8 cellular contexts compared by ENCODE assay signal in genomic region chr14:90332271-90332584, GRCh38. TPM values are rescaled to one million over a fixed set of nuclear protein-coding genes. Genes with fewer than 3 reads are reported as not detected.
DNase-seq lines count a peak whose midpoint lies in the region; ATAC-seq and TF ChIP-seq lines count a peak whose summit lies in the region.

No MANE protein-coding gene starts in this region.

- H3K4me1 ChIP-seq in Panc1 (ENCODE audit: control insufficient read depth, insufficient read depth, low read length) (no peaks in the 10 kb centered on the region), foreskin keratinocyte (peaks cover 5% of the 10 kb centered on the region), stomach (peaks cover 0 to 36% (median 21%) of the 10 kb centered on the region in 4 donors)

- H3K27ac ChIP-seq in Panc1 (ENCODE audit: low read length) (peak overlapping the region; percentile 85), foreskin keratinocyte (peak overlapping the region; percentile 52), stomach (peak overlapping the region; percentile 83 to 91 (median 88))

- TF ChIP-seq CTCF in Panc1 (IDR thresholded peaks at IDR 0.05) (no peak), foreskin keratinocyte (conservative IDR thresholded peaks at IDR 0.05) (no peak), stomach (IDR thresholded peaks at IDR 0.05) (no peak)

- POLR2A ChIA-PET in Panc1 (lab: Charles Lee), result no interaction called here

- peaks cover 28% of the 10 kb centered on the region for H3K27me3 Mint-ChIP-seq in T-helper 1 cell treated with Interleukin-12 subunit alpha and Interleukin-12 subunit beta and Interleukin-4 antibody, amounts not matched to agents 30 μg/mL and 1 μg/mL, for 36 hours (ENCODE audit: low read depth)

- peaks cover 2% of the 10 kb centered on the region for H3K27me3 ChIP-seq in Panc1 (ENCODE audit: control insufficient read depth, insufficient read depth, low read length)
- no peaks in the 10 kb centered on the region for H3K27me3 ChIP-seq in foreskin keratinocyte
- H3K27me3 ChIP-seq in stomach, result peaks cover 0 to 22% (median 0%) of the 10 kb centered on the region in 3 donors

- H3K4me3 Mint-ChIP-seq in T-helper 1 cell treated with Interleukin-12 subunit alpha and Interleukin-12 subunit beta and Interleukin-4 antibody, amounts not matched to agents 30 μg/mL and 1 μg/mL, for 36 hours, result peak overlapping the region; percentile 94

- in situ Hi-C loops in Panc1 (cut with HindIII; ENCODE audit: low pct_unique_long_range_greater_than_20kb, low sequenced_read_pairs), result no loop called here

- no peak for TF ChIP-seq EP300 in stomach (IDR thresholded peaks at IDR 0.05)

- intact Hi-C loops in Panc1 (cut with micrococcal nuclease; ENCODE audit: unreplicated experiment), result loop anchor here (5.0 kb wide), 1 partner anchor 50 kb away; no protein-coding TSS in a partner anchor
- intact Hi-C loops in stomach (cut with DNase I; ENCODE audit: low total_unique reads), result no loop called here

- H3K27ac Mint-ChIP-seq in T-helper 1 cell treated with Interleukin-12 subunit alpha and Interleukin-12 subunit beta and Interleukin-4 antibody, amounts not matched to agents 30 μg/mL and 1 μg/mL, for 36 hours, result peak overlapping the region; percentile 88

- H3K9me3 ChIP-seq in Panc1 (ENCODE audit: control insufficient read depth, insufficient read depth, low read depth, low read length) (no peaks in the 10 kb centered on the region), stomach (no peaks in the 10 kb centered on the region)

- CTCF ChIA-PET in Panc1 (lab: Charles Lee), result no interaction called here

- H3K36me3 ChIP-seq in Panc1 (ENCODE audit: control insufficient read depth, insufficient read depth, low read length) (peaks cover 4% of the 10 kb centered on the region; the same call in 1 of the 2 replicates), stomach (no peaks in the 10 kb centered on the region)

- no TSS peak for BruUV-seq in Panc1 (replicated peaks; lab: Mats Ljungman, UMichigan)

- ATAC-seq in Panc1 (no peak), foreskin keratinocyte (no peak), HG03108 (IDR thresholded peaks at IDR 0.05; ENCODE audit: unreplicated experiment) (no peak)

- no peaks in the 10 kb centered on the region for H3K9me3 Mint-ChIP-seq in T-helper 1 cell treated with Interleukin-12 subunit alpha and Interleukin-12 subunit beta and Interleukin-4 antibody, amounts not matched to agents 30 μg/mL and 1 μg/mL, for 36 hours

- peaks cover 2% of the 10 kb centered on the region for H3K36me3 Mint-ChIP-seq in T-helper 1 cell treated with Interleukin-12 subunit alpha and Interleukin-12 subunit beta and Interleukin-4 antibody, amounts not matched to agents 30 μg/mL and 1 μg/mL, for 36 hours (ENCODE audit: low read depth)

- WGBS in stomach, 5 donors, result 34 to 42% (median 37%) methylated on average over 6 of the region's 6 CpGs

- H3K4me3 ChIP-seq in Panc1 (ENCODE audit: low read depth in 2 of 2, low read length in 2 of 2) (peak overlapping the region; percentile 64 to 76), stomach (peak overlapping the region; percentile 63 to 73 (median 68))

- H3K4me1 Mint-ChIP-seq in T-helper 1 cell treated with Interleukin-12 subunit alpha and Interleukin-12 subunit beta and Interleukin-4 antibody, amounts not matched to agents 30 μg/mL and 1 μg/mL, for 36 hours (ENCODE audit: low read depth), result peaks cover 20% of the 10 kb centered on the region

- no peak for TF ChIP-seq POLR2A in stomach (IDR thresholded peaks at IDR 0.05)

- DNase-seq in T-helper 1 cell (no peak), Panc1 (ENCODE audit: low read depth, low spot score) (no peak), foreskin keratinocyte (no peak), stomach (no peak), MV-4-11 (lab: John Stamatoyannopoulos, UW) (no peak), NCI-H510A (lab: John Stamatoyannopoulos, UW) (no peak)

RNA-seq across cellular contexts. Expression of gene NRDE2, which starts 0.5 kb away (rescaled TPM):
- total RNA-seq in Panc1 (2021; ENCODE audit: unreplicated experiment) (16.5 TPM), foreskin keratinocyte (8.8 and 10.3 TPM in 2 replicates), stomach (10 to 100 TPM in 4 of 5 donors, 1 to 10 TPM in 1; 8.9 to 34.8 (median 29.2) TPM)
- polyA plus RNA-seq in Panc1 (2012; ENCODE audit: insufficient read length), result 10.1 TPM
- polyA plus RNA-seq in foreskin keratinocyte (5.5 and 6.5 TPM in 2 replicates), stomach (1 to 10 TPM; 5.7 to 9.0 (median 7.3) TPM)
